In the genomic region with DNA sequence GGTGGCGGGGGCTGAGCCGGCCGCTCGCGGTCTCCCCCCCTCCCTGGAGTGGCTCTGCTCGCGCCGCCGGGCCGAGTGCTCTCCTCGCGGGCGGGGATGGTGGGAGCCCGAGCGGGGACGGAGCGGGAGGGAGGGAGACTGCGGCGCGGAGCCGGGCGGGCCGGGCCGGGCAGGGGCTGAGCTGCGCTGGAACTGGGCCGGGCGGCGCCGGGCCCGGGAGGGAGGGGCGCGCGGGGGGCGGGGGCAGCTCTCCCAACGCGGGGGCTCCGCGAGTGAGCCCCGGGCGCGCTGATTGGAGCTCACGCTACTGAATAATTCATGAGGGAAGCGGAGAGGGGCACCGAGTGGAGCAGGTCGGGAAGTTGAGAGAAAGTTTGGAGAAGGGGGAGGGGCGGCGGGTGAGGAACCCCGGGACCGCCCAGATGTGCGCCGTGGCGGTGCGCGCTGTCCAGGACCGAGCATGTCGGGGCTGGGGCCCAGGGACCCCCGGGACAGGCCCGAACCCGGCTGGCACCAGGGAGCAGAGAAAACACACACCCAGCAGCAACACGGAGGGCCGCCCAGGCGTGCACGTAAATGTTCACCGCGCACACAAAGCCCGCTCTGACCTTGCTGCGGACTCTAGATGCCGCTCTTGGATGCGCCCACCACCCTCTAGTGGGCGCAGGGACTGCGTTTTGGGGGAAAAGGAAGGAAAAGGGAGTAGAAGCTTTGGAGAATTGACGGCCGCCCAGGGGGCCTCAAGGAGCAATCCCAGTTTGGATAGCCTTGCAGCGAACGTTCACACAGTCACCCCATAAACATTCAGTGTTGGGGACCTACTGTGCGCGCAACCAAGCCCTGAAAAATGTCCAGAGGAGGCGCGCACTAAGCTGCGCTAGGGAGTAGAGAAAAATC, we compare ENCODE assay signal across 1 cellular context.
TF ChIP-seq lines count a peak whose summit lies in the region.

A gene (minus strand): TSS at position 194 of the 897 bp plus-strand sequence. CDS start 493 bp downstream, outside the sequence.

TF ChIP-seq in K562, 482 proteins besides CTCF, POLR2A, EP300 and RAD21 (continued from another document and continues in another):
- TF ChIP-seq, protein P1, sequence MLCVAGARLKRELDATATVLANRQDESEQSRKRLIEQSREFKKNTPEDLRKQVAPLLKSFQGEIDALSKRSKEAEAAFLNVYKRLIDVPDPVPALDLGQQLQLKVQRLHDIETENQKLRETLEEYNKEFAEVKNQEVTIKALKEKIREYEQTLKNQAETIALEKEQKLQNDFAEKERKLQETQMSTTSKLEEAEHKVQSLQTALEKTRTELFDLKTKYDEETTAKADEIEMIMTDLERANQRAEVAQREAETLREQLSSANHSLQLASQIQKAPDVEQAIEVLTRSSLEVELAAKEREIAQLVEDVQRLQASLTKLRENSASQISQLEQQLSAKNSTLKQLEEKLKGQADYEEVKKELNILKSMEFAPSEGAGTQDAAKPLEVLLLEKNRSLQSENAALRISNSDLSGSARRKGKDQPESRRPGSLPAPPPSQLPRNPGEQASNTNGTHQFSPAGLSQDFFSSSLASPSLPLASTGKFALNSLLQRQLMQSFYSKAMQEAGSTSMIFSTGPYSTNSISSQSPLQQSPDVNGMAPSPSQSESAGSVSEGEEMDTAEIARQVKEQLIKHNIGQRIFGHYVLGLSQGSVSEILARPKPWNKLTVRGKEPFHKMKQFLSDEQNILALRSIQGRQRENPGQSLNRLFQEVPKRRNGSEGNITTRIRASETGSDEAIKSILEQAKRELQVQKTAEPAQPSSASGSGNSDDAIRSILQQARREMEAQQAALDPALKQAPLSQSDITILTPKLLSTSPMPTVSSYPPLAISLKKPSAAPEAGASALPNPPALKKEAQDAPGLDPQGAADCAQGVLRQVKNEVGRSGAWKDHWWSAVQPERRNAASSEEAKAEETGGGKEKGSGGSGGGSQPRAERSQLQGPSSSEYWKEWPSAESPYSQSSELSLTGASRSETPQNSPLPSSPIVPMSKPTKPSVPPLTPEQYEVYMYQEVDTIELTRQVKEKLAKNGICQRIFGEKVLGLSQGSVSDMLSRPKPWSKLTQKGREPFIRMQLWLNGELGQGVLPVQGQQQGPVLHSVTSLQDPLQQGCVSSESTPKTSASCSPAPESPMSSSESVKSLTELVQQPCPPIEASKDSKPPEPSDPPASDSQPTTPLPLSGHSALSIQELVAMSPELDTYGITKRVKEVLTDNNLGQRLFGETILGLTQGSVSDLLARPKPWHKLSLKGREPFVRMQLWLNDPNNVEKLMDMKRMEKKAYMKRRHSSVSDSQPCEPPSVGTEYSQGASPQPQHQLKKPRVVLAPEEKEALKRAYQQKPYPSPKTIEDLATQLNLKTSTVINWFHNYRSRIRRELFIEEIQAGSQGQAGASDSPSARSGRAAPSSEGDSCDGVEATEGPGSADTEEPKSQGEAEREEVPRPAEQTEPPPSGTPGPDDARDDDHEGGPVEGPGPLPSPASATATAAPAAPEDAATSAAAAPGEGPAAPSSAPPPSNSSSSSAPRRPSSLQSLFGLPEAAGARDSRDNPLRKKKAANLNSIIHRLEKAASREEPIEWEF (CRISPR knock-in tag; IDR thresholded peaks at IDR 0.05) = no peak
- TF ChIP-seq ZKSCAN3 (CRISPR knock-in tag; IDR thresholded peaks at IDR 0.05) = no peak
- TF ChIP-seq, protein P2, sequence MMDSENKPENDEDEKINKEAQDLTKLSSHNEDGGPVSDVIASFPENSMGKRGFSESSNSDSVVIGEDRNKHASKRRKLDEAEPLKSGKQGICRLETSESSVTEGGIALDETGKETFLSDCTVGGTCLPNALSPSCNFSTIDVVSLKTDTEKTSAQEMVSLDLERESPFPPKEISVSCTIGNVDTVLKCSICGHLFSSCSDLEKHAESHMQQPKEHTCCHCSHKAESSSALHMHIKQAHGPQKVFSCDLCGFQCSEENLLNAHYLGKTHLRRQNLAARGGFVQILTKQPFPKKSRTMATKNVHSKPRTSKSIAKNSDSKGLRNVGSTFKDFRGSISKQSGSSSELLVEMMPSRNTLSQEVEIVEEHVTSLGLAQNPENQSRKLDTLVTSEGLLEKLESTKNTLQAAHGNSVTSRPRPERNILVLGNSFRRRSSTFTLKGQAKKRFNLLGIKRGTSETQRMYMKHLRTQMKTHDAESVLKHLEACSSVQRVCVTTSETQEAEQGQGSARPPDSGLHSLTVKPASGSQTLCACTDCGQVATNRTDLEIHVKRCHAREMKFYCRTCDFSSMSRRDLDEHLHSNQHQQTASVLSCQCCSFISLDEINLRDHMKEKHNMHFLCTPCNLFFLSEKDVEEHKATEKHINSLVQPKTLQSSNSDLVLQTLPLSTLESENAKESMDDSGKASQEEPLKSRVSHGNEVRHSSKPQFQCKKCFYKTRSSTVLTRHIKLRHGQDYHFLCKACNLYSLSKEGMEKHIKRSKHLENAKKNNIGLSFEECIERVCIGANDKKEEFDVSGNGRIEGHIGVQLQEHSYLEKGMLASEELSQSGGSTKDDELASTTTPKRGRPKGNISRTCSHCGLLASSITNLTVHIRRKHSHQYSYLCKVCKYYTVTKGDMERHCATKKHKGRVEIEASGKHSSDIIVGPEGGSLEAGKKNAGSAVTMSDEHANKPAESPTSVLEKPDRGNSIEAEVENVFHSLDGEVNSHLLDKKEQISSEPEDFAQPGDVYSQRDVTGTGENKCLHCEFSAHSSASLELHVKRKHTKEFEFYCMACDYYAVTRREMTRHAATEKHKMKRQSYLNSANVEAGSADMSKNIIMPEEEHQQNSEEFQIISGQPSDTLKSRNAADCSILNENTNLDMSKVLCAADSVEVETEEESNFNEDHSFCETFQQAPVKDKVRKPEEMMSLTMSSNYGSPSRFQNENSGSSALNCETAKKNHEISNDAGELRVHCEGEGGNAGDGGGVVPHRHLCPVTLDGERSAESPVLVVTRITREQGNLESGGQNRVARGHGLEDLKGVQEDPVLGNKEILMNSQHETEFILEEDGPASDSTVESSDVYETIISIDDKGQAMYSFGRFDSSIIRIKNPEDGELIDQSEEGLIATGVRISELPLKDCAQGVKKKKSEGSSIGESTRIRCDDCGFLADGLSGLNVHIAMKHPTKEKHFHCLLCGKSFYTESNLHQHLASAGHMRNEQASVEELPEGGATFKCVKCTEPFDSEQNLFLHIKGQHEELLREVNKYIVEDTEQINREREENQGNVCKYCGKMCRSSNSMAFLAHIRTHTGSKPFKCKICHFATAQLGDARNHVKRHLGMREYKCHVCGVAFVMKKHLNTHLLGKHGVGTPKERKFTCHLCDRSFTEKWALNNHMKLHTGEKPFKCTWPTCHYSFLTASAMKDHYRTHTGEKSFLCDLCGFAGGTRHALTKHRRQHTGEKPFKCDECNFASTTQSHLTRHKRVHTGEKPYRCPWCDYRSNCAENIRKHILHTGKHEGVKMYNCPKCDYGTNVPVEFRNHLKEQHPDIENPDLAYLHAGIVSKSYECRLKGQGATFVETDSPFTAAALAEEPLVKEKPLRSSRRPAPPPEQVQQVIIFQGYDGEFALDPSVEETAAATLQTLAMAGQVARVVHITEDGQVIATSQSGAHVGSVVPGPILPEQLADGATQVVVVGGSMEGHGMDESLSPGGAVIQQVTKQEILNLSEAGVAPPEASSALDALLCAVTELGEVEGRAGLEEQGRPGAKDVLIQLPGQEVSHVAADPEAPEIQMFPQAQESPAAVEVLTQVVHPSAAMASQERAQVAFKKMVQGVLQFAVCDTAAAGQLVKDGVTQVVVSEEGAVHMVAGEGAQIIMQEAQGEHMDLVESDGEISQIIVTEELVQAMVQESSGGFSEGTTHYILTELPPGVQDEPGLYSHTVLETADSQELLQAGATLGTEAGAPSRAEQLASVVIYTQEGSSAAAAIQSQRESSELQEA (IDR thresholded peaks at IDR 0.05; ENCODE audit: low read depth) = no peak
- no peak for TF ChIP-seq POLR3G (IDR thresholded peaks at IDR 0.05; ENCODE audit: extremely low read depth, insufficient read length, insufficient replicate concordance)
- peak; percentile 49; the same call in 1 of the 2 replicates for TF ChIP-seq ARID2 (IDR thresholded peaks at IDR 0.05)
- TF ChIP-seq CREBBP (IDR thresholded peaks at IDR 0.05; ENCODE audit: low read depth, low read length) = no peak
- no peak; the same call in 1 of the 2 replicates for TF ChIP-seq GABPA (tag; conservative IDR thresholded peaks at IDR 0.05; ENCODE audit: low read depth)
- no peak; the same call in 1 of the 2 replicates for TF ChIP-seq DMBX1 (CRISPR knock-in tag; IDR thresholded peaks at IDR 0.05; ENCODE audit: borderline replicate concordance)
- no peak for TF ChIP-seq ZBTB8A (IDR thresholded peaks at IDR 0.05; ENCODE audit: partially characterized antibody)
- TF ChIP-seq, protein P3, sequence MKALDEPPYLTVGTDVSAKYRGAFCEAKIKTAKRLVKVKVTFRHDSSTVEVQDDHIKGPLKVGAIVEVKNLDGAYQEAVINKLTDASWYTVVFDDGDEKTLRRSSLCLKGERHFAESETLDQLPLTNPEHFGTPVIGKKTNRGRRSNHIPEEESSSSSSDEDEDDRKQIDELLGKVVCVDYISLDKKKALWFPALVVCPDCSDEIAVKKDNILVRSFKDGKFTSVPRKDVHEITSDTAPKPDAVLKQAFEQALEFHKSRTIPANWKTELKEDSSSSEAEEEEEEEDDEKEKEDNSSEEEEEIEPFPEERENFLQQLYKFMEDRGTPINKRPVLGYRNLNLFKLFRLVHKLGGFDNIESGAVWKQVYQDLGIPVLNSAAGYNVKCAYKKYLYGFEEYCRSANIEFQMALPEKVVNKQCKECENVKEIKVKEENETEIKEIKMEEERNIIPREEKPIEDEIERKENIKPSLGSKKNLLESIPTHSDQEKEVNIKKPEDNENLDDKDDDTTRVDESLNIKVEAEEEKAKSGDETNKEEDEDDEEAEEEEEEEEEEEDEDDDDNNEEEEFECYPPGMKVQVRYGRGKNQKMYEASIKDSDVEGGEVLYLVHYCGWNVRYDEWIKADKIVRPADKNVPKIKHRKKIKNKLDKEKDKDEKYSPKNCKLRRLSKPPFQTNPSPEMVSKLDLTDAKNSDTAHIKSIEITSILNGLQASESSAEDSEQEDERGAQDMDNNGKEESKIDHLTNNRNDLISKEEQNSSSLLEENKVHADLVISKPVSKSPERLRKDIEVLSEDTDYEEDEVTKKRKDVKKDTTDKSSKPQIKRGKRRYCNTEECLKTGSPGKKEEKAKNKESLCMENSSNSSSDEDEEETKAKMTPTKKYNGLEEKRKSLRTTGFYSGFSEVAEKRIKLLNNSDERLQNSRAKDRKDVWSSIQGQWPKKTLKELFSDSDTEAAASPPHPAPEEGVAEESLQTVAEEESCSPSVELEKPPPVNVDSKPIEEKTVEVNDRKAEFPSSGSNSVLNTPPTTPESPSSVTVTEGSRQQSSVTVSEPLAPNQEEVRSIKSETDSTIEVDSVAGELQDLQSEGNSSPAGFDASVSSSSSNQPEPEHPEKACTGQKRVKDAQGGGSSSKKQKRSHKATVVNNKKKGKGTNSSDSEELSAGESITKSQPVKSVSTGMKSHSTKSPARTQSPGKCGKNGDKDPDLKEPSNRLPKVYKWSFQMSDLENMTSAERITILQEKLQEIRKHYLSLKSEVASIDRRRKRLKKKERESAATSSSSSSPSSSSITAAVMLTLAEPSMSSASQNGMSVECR (CRISPR knock-in tag; IDR thresholded peaks at IDR 0.05) = peak; percentile 85; the same call in 1 of the 2 replicates
- no peak for TF ChIP-seq ZNF232 (CRISPR knock-in tag; IDR thresholded peaks at IDR 0.05)
- TF ChIP-seq, protein P4, sequence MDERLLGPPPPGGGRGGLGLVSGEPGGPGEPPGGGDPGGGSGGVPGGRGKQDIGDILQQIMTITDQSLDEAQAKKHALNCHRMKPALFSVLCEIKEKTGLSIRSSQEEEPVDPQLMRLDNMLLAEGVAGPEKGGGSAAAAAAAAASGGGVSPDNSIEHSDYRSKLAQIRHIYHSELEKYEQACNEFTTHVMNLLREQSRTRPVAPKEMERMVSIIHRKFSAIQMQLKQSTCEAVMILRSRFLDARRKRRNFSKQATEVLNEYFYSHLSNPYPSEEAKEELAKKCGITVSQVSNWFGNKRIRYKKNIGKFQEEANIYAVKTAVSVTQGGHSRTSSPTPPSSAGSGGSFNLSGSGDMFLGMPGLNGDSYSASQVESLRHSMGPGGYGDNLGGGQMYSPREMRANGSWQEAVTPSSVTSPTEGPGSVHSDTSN (CRISPR knock-in tag; IDR thresholded peaks at IDR 0.05; ENCODE audit: low read depth) = no peak
- TF ChIP-seq, protein P4 (tag; conservative IDR thresholded peaks at IDR 0.05; ENCODE audit: low read depth) = no peak
- TF ChIP-seq, protein P5, sequence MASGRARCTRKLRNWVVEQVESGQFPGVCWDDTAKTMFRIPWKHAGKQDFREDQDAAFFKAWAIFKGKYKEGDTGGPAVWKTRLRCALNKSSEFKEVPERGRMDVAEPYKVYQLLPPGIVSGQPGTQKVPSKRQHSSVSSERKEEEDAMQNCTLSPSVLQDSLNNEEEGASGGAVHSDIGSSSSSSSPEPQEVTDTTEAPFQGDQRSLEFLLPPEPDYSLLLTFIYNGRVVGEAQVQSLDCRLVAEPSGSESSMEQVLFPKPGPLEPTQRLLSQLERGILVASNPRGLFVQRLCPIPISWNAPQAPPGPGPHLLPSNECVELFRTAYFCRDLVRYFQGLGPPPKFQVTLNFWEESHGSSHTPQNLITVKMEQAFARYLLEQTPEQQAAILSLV (tag; IDR thresholded peaks at IDR 0.05) = no peak
- TF ChIP-seq CHD4 (IDR thresholded peaks at IDR 0.05; ENCODE audit: insufficient read depth, insufficient replicate concordance, low read depth, low read length, poor library complexity, severe bottlenecking) = peak; percentile 69
- TF ChIP-seq HDAC6 (IDR thresholded peaks at IDR 0.05; ENCODE audit: low read depth, low read length) = no peak
- TF ChIP-seq, protein P6, sequence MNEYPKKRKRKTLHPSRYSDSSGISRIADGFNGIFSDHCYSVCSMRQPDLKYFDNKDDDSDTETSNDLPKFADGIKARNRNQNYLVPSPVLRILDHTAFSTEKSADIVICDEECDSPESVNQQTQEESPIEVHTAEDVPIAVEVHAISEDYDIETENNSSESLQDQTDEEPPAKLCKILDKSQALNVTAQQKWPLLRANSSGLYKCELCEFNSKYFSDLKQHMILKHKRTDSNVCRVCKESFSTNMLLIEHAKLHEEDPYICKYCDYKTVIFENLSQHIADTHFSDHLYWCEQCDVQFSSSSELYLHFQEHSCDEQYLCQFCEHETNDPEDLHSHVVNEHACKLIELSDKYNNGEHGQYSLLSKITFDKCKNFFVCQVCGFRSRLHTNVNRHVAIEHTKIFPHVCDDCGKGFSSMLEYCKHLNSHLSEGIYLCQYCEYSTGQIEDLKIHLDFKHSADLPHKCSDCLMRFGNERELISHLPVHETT (CRISPR knock-in tag; conservative IDR thresholded peaks at IDR 0.05 in 1 of 2, IDR thresholded peaks at IDR 0.05 in 1 of 2) = no peak; a peak in 2 of 4 replicates
- TF ChIP-seq GABPB2 (CRISPR knock-in tag; conservative IDR thresholded peaks at IDR 0.05) = no peak
- peak; percentile 79 for TF ChIP-seq EP400 (IDR thresholded peaks at IDR 0.05)
- no peak for TF ChIP-seq DDX20 (tag; IDR thresholded peaks at IDR 0.05; ENCODE audit: low read depth)
- peak; percentile 88 for TF ChIP-seq HDAC2 (IDR thresholded peaks at IDR 0.05)
- TF ChIP-seq SMARCB1 (IDR thresholded peaks at IDR 0.05; ENCODE audit: insufficient read length, low read depth) = no peak
- TF ChIP-seq ZNF165 (CRISPR knock-in tag; IDR thresholded peaks at IDR 0.05; ENCODE audit: borderline replicate concordance) = 0 out of 2 replicates have a peak, but pooled peaks have one; percentile 78
- TF ChIP-seq MECOM (CRISPR knock-in tag; IDR thresholded peaks at IDR 0.05) = no peak
- TF ChIP-seq RCOR1 (IDR thresholded peaks at IDR 0.05; ENCODE audit: borderline replicate concordance in 1 of 2, low read depth in 2 of 2, low read length in 2 of 2) = peak in 1 of 2 experiments; percentile 56; a peak in 1 of 4 replicates
- TF ChIP-seq NR2C2 (CRISPR knock-in tag; IDR thresholded peaks at IDR 0.05) = peak; percentile 65
- TF ChIP-seq NR2C2 (tag; IDR thresholded peaks at IDR 0.05) = peak; percentile 48; the same call in 1 of the 2 replicates
